In the genomic region with DNA sequence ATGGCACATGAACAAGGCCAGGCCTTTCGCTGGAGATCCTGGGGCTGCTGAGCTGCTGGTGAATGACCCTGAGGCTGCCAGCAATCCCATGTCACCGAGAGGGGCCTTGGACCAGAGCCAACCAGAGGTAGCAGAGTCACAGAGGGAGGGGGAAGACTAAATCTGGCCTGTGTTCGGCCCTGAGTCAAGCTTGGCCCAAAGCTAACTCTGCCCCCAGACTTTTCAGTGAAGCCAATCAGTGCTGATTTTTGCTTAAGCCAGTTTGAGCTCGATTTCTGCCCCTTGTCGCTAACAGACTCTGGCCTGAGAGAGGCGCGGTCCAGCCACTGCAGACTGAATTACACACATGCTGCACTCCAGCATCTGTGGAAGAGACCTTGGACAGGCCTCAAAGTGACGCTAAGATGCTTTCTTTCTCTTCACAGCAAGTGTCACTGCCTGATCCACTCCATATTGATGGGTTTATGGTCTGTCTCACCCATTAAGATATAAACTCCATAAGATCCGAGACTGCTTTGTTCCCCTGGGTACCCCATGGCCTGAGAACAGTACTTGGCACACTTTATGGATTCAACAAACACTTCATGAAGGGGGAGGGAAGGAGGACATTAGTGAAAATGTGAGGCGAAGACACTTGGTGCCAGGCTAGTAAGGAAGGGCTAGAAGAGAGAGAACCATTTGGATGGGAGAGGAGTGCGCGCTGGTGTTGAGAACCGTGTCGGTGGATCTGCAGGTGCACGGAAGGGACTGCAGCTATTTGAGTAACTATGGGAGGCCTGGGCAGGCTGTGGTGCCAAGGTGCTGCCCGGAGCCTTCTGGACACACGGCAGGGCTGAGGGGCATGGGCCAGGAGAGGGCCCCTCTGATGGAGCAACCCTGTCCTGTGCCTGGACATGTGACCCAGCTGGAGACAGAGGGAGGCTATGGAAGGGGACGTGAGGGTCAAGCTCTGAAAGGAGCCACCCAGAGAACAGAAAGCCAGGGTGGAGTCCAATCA, we compare ENCODE assay signal across 10 cellular contexts. TPM values are rescaled to one million over a fixed set of nuclear protein-coding genes. Genes with fewer than 3 reads are reported as not detected.
DNase-seq lines count a peak whose midpoint lies in the region; ATAC-seq, FAIRE-seq and TF ChIP-seq lines count a peak whose summit lies in the region.
"Had no signal": no experiment of that assay in that cellular context is flagged by ENCODE, and none has a peak within 500 bp of the region (broad histone marks: within the 10 kb centered on the region; RNA-seq: fewer than 3 reads in every experiment).

No MANE protein-coding gene starts in this region.

- no peak for ATAC-seq in stimulated activated naive CD8-positive, alpha-beta T cell treated with anti-CD3 and anti-CD28 coated beads, Interleukin-15, Interleukin-2, amounts not matched to agents 100 U/mL and 50 U/mL, for 24 hours
- ATAC-seq in K562 (no peak), HG02642 (IDR thresholded peaks at IDR 0.05; ENCODE audit: poor library complexity, unreplicated experiment) (no peak), HG03520 (IDR thresholded peaks at IDR 0.05; ENCODE audit: unreplicated experiment) (no peak)
- ATAC-seq: esophagus mucosa had no signal

- peak overlapping the region; percentile 56 for H3K27ac Mint-ChIP-seq in stimulated activated naive CD8-positive, alpha-beta T cell treated with anti-CD3 and anti-CD28 coated beads, Interleukin-15, Interleukin-2, amounts not matched to agents 100 ng/mL and 50 ng/mL, for 24 hours

- H3K79me2 ChIP-seq in K562 (ENCODE audit: control insufficient read depth, insufficient read depth, low read length) = peaks cover 95% of the 10 kb centered on the region

- no peak overlapping the region for H2AFZ ChIP-seq in K562 (ENCODE audit: low read depth, low read length)

- no TSS peak for BruUV-seq in K562 (replicated peaks; lab: Mats Ljungman, UMichigan)

- H3K4me1 Mint-ChIP-seq in stimulated activated naive CD8-positive, alpha-beta T cell treated with anti-CD3 and anti-CD28 coated beads, Interleukin-15, Interleukin-2, amounts not matched to agents 100 ng/mL and 50 ng/mL, for 24 hours (ENCODE audit: low read depth) = peaks cover 93% of the 10 kb centered on the region

- POLR2A ChIA-PET in K562 (lab: Yijun Ruan, JAX) = interaction anchor here (0.7 to 1.7 kb wide), 5 partner anchors 8 to 18 kb away, joined by 3 to 8 read pairs (median 3); a partner anchor contains a TSS

- peaks cover 17 to 40% of the 10 kb centered on the region in 2 experiments; a peak in 4 of 5 replicates for H3K4me1 ChIP-seq in K562 (replicated peaks in 1 of 2; ENCODE audit: control insufficient read depth in 2 of 2, insufficient read depth in 2 of 2, low read length in 2 of 2)

- no peak overlapping the region for H3K4me3 Mint-ChIP-seq in stimulated activated naive CD8-positive, alpha-beta T cell treated with anti-CD3 and anti-CD28 coated beads, Interleukin-15, Interleukin-2, amounts not matched to agents 100 ng/mL and 50 ng/mL, for 24 hours
- H3K4me3 Mint-ChIP-seq: neural crest cell had no signal

- 0 out of 4 replicates have a peak overlapping the region, but pooled peaks of 1 of the 2 experiments have one; percentile 50 for H3K9ac ChIP-seq in K562 (ENCODE audit: insufficient read depth in 1 of 2, low read depth in 2 of 2, low read length in 2 of 2)

- no peak for TF ChIP-seq POLR2A in K562 (conservative IDR thresholded peaks at IDR 0.05)

- in situ Hi-C loops in K562 (cut with MboI) = no loop called here

- H3K36me3 Mint-ChIP-seq in stimulated activated naive CD8-positive, alpha-beta T cell treated with anti-CD3 and anti-CD28 coated beads, Interleukin-15, Interleukin-2, amounts not matched to agents 100 ng/mL and 50 ng/mL, for 24 hours (ENCODE audit: low read depth) = peaks cover 11% of the 10 kb centered on the region

- TF ChIP-seq EP300 in K562 (IDR thresholded peaks at IDR 0.05; ENCODE audit: low read length) = no peak

- no peak for DNase-seq in stimulated activated naive CD8-positive, alpha-beta T cell treated with anti-CD3 and anti-CD28 coated beads, Interleukin-15, Interleukin-2, amounts not matched to agents 100 U/mL and 50 U/mL, for 24 hours
- DNase-seq in K562 (ENCODE audit: extremely low read depth in 1 of 4, low spot score in 3 of 4) (no peak), medulla oblongata (ENCODE audit: extremely low spot score) (peak; percentile 66), posterior vena cava (ENCODE audit: low spot score) (no peak), islet precursor cell (no peak)

- 82% methylated on average over 16 of the region's 18 CpGs for WGBS in K562 (ENCODE audit: insufficient coverage, low coverage, missing lambda C conversion rate)

- H3K9me1 ChIP-seq in K562 (ENCODE audit: control insufficient read depth, insufficient read depth, low read length) = peaks cover 10% of the 10 kb centered on the region

- H3K27me3 Mint-ChIP-seq in stimulated activated naive CD8-positive, alpha-beta T cell treated with anti-CD3 and anti-CD28 coated beads, Interleukin-15, Interleukin-2, amounts not matched to agents 100 ng/mL and 50 ng/mL, for 24 hours = no peaks in the 10 kb centered on the region

- FAIRE-seq in K562 (lab: Jason Lieb, UNC) = no peak

- no peak for TF ChIP-seq RAD21 in K562 (CRISPR knock-in tag; conservative IDR thresholded peaks at IDR 0.05 in 1 of 2, IDR thresholded peaks at IDR 0.05 in 1 of 2)

- intact Hi-C loops in K562 (cut with micrococcal nuclease) (no loop called here), posterior vena cava (cut with DNase I) (no loop called here)

- CTCF ChIA-PET in K562 (lab: Yijun Ruan, JAX; ENCODE audit: low intra/inter-chr PET ratio) = no interaction called here

- no peak overlapping the region for H3K27ac ChIP-seq in K562 (ENCODE audit: extremely low read depth, low read depth, low read length)

- peaks cover 27% of the 10 kb centered on the region; the same call in 2 of the 3 replicates for H3K36me3 ChIP-seq in K562 (ENCODE audit: control insufficient read depth, insufficient read depth, low read length)

- H3K4me2 ChIP-seq in K562 (ENCODE audit: insufficient read depth, low read length) = no peak overlapping the region

- no peaks in the 10 kb centered on the region for H3K9me3 ChIP-seq in K562 (replicated peaks; ENCODE audit: control insufficient read depth, insufficient read depth, low read depth, low read length)

- H3K9me3 Mint-ChIP-seq in stimulated activated naive CD8-positive, alpha-beta T cell treated with anti-CD3 and anti-CD28 coated beads, Interleukin-15, Interleukin-2, amounts not matched to agents 100 ng/mL and 50 ng/mL, for 24 hours = no peaks in the 10 kb centered on the region
- H3K9me3 Mint-ChIP-seq: neural crest cell had no signal

- peaks cover 75% of the 10 kb centered on the region for H4K20me1 ChIP-seq in K562 (replicated peaks; ENCODE audit: control insufficient read depth, insufficient read depth, low read length)

- H3K4me3 ChIP-seq in K562 = no peak overlapping the region

- H3K27me3 ChIP-seq in K562 (ENCODE audit: control insufficient read depth in 2 of 2, insufficient read depth in 2 of 2, low read length in 2 of 2) = no peaks in the 10 kb centered on the region

- TF ChIP-seq CTCF in K562 (IDR thresholded peaks at IDR 0.05 in 2 of 3, conservative IDR thresholded peaks at IDR 0.05 in 1 of 3; ENCODE audit: insufficient read depth in 2 of 3, low read depth in 1 of 3, low read length in 3 of 3) = no peak

RNA-seq across cellular contexts. Expression of a gene that starts 17.6 kb away (rescaled TPM):
- total RNA-seq in K562 (2011; cell fraction: chromatin; rRNA removed; ENCODE audit: low replicate concordance) = 101 and 160 TPM in 2 replicates
- total RNA-seq in K562 (2011; cell fraction: nucleolus; rRNA removed) = 112 and 117 TPM in 2 replicates
- 92.0 and 98.2 TPM in 2 replicates for total RNA-seq in K562 (2011; cell fraction: nucleoplasm; rRNA removed)
- 63.2 and 82.2 TPM in 2 replicates for total RNA-seq in K562 (2014; rRNA removed)
- total RNA-seq in K562 (2014; rRNA removed; fragmentation: Illumina TruSeq; extraction: Trizol) = 42.0 and 48.5 TPM in 2 replicates
- total RNA-seq in K562 (2015; rRNA removed; fragmentation: Illumina TruSeq; extraction: Trizol) = 54.4 and 66.7 TPM in 2 replicates
- 63.1 and 70.3 TPM in 2 replicates for total RNA-seq in K562 (2021)
- polyA plus RNA-seq in K562 (2011; rRNA removed) = 46.6 and 57.6 TPM in 2 replicates
- polyA plus RNA-seq in K562 (2011; cell fraction: cytosol; rRNA removed) = 70.4 and 122 TPM in 2 replicates
- polyA plus RNA-seq in K562 (2011; cell fraction: nucleus; rRNA removed) = 84.9 and 193 TPM in 2 replicates
- polyA plus RNA-seq in K562 (2012) = 65.4 and 79.1 TPM in 2 replicates
- 68.9 and 81.9 TPM in 2 replicates for polyA plus RNA-seq in K562 (2014; fragmentation: Illumina TruSeq; extraction: Trizol)
- polyA plus RNA-seq in K562 (2014; fragmentation: Nextera tagmentation; extraction: Ambion mirVana) = 1 to 10 TPM in 1 of 2 experiments, under 1 TPM in 1; 0.90 to 1.8 TPM
- 84.7 and 95.1 TPM in 2 replicates for polyA plus RNA-seq in K562 (2014; rRNA removed)
- polyA minus RNA-seq in K562 (2011; rRNA and poly(A)+ RNA removed) = 29.0 and 45.3 TPM in 2 replicates
- 53.6 and 66.7 TPM in 2 replicates for polyA minus RNA-seq in K562 (2011; cell fraction: cytosol; rRNA and poly(A)+ RNA removed)
- 32.7 and 38.9 TPM in 2 replicates for polyA minus RNA-seq in K562 (2011; cell fraction: nucleus; rRNA and poly(A)+ RNA removed)
- 10 to 100 TPM; 48.3 to 55.4 TPM for total RNA-seq in posterior vena cava

RNA-seq across cellular contexts. Expression of a gene that starts 46.2 kb away (rescaled TPM):
- total RNA-seq in K562 (2011; cell fraction: chromatin; rRNA removed; ENCODE audit: low replicate concordance) = 3.5 and 9.3 TPM in 2 replicates
- 6.8 and 8.0 TPM in 2 replicates for total RNA-seq in K562 (2011; cell fraction: nucleolus; rRNA removed)
- 3.4 and 3.8 TPM in 2 replicates for total RNA-seq in K562 (2011; cell fraction: nucleoplasm; rRNA removed)
- total RNA-seq in K562 (2014; rRNA removed) (2.4 and 4.0 TPM in 2 replicates), K562 (2014; rRNA removed; fragmentation: Illumina TruSeq; extraction: Trizol) (0.61 and 0.62 TPM in 2 replicates), K562 (2015; rRNA removed; fragmentation: Illumina TruSeq; extraction: Trizol) (0.91 and 1.7 TPM in 2 replicates), K562 (2021) (1.7 and 2.2 TPM in 2 replicates), posterior vena cava (1 to 10 TPM; 3.8 to 8.5 TPM)
- polyA plus RNA-seq in K562 (2011; rRNA removed) (1.0 and 2.4 TPM in 2 replicates), K562 (2014; fragmentation: Illumina TruSeq; extraction: Trizol) (0.59 and 1.0 TPM in 2 replicates), K562 (2014; fragmentation: Nextera tagmentation; extraction: Ambion mirVana) (under 1 TPM; 0.15 TPM), K562 (2014; rRNA removed) (2.7 and 3.1 TPM in 2 replicates)
- 2.7 and 2.8 TPM in 2 replicates for polyA plus RNA-seq in K562 (2011; cell fraction: cytosol; rRNA removed)
- polyA plus RNA-seq in K562 (2011; cell fraction: nucleus; rRNA removed) = 5.7 and 7.4 TPM in 2 replicates
- polyA plus RNA-seq in K562 (2012) = 1.5 and 4.5 TPM in 2 replicates
- 0.42 and 0.54 TPM in 2 replicates for polyA minus RNA-seq in K562 (2011; rRNA and poly(A)+ RNA removed)
- 1.1 and 1.4 TPM in 2 replicates for polyA minus RNA-seq in K562 (2011; cell fraction: cytosol; rRNA and poly(A)+ RNA removed)
- 1.00 and 1.8 TPM in 2 replicates for polyA minus RNA-seq in K562 (2011; cell fraction: nucleus; rRNA and poly(A)+ RNA removed)

RNA-seq across cellular contexts. Expression of a gene that starts 55.6 kb away (rescaled TPM):
- total RNA-seq in K562 (2011; cell fraction: chromatin; rRNA removed; ENCODE audit: low replicate concordance) = 3.3 and 9.9 TPM in 2 replicates
- 7.8 and 8.7 TPM in 2 replicates for total RNA-seq in K562 (2011; cell fraction: nucleolus; rRNA removed)
- total RNA-seq in K562 (2011; cell fraction: nucleoplasm; rRNA removed) = 5.2 and 5.6 TPM in 2 replicates
- 1.9 and 3.1 TPM in 2 replicates for total RNA-seq in K562 (2014; rRNA removed)
- total RNA-seq in K562 (2014; rRNA removed; fragmentation: Illumina TruSeq; extraction: Trizol) = 0.89 and 1.1 TPM in 2 replicates
- 0.76 and 1.1 TPM in 2 replicates for total RNA-seq in K562 (2015; rRNA removed; fragmentation: Illumina TruSeq; extraction: Trizol)
- total RNA-seq in K562 (2021) = 2.1 and 2.3 TPM in 2 replicates
- polyA plus RNA-seq in K562 (2011; rRNA removed) = 1.0 and 1.9 TPM in 2 replicates
- polyA plus RNA-seq in K562 (2011; cell fraction: cytosol; rRNA removed) = 2.2 and 2.7 TPM in 2 replicates
- 4.0 and 5.0 TPM in 2 replicates for polyA plus RNA-seq in K562 (2011; cell fraction: nucleus; rRNA removed)
- 1.1 and 2.2 TPM in 2 replicates for polyA plus RNA-seq in K562 (2012)
- polyA plus RNA-seq in K562 (2014; fragmentation: Illumina TruSeq; extraction: Trizol) = 0.86 and 1.3 TPM in 2 replicates
- polyA plus RNA-seq in K562 (2014; fragmentation: Nextera tagmentation; extraction: Ambion mirVana) = under 1 TPM; 0.03 to 0.06 TPM
- 1.9 and 3.4 TPM in 2 replicates for polyA plus RNA-seq in K562 (2014; rRNA removed)
- 0.77 and 0.84 TPM in 2 replicates for polyA minus RNA-seq in K562 (2011; rRNA and poly(A)+ RNA removed)
- polyA minus RNA-seq in K562 (2011; cell fraction: cytosol; rRNA and poly(A)+ RNA removed) = 0.57 and 0.73 TPM in 2 replicates
- 1.3 and 1.8 TPM in 2 replicates for polyA minus RNA-seq in K562 (2011; cell fraction: nucleus; rRNA and poly(A)+ RNA removed)
- 1 to 10 TPM; 2.4 to 5.0 TPM for total RNA-seq in posterior vena cava

RNA-seq across cellular contexts. Expression of a gene that starts 56.7 kb away (rescaled TPM):
- 29.3 and 88.6 TPM in 2 replicates for total RNA-seq in K562 (2011; cell fraction: chromatin; rRNA removed; ENCODE audit: low replicate concordance)
- 66.7 and 67.1 TPM in 2 replicates for total RNA-seq in K562 (2011; cell fraction: nucleolus; rRNA removed)
- total RNA-seq in K562 (2011; cell fraction: nucleoplasm; rRNA removed) = 50.4 and 52.5 TPM in 2 replicates
- total RNA-seq in K562 (2014; rRNA removed) (367 and 490 TPM in 2 replicates), K562 (2014; rRNA removed; fragmentation: Illumina TruSeq; extraction: Trizol) (42.7 and 63.3 TPM in 2 replicates), K562 (2015; rRNA removed; fragmentation: Illumina TruSeq; extraction: Trizol) (268 and 274 TPM in 2 replicates), K562 (2021) (335 and 348 TPM in 2 replicates), posterior vena cava (100 to 1,000 TPM; 161 to 193 TPM)
- polyA plus RNA-seq in K562 (2011; rRNA removed) (84.9 and 133 TPM in 2 replicates), K562 (2014; fragmentation: Illumina TruSeq; extraction: Trizol) (307 and 475 TPM in 2 replicates), K562 (2014; fragmentation: Nextera tagmentation; extraction: Ambion mirVana) (100 to 1,000 TPM; 212 to 249 TPM), K562 (2014; rRNA removed) (321 and 486 TPM in 2 replicates)
- polyA plus RNA-seq in K562 (2011; cell fraction: cytosol; rRNA removed) = 461 and 1,752 TPM in 2 replicates
- 140 and 189 TPM in 2 replicates for polyA plus RNA-seq in K562 (2011; cell fraction: nucleus; rRNA removed)
- 302 and 461 TPM in 2 replicates for polyA plus RNA-seq in K562 (2012)
- polyA minus RNA-seq in K562 (2011; rRNA and poly(A)+ RNA removed) = 9.3 and 16.9 TPM in 2 replicates
- 41.1 and 45.0 TPM in 2 replicates for polyA minus RNA-seq in K562 (2011; cell fraction: cytosol; rRNA and poly(A)+ RNA removed)
- polyA minus RNA-seq in K562 (2011; cell fraction: nucleus; rRNA and poly(A)+ RNA removed) = 13.3 and 13.9 TPM in 2 replicates
